ENCODE assay signal across 10 cellular contexts in the genomic region with DNA sequence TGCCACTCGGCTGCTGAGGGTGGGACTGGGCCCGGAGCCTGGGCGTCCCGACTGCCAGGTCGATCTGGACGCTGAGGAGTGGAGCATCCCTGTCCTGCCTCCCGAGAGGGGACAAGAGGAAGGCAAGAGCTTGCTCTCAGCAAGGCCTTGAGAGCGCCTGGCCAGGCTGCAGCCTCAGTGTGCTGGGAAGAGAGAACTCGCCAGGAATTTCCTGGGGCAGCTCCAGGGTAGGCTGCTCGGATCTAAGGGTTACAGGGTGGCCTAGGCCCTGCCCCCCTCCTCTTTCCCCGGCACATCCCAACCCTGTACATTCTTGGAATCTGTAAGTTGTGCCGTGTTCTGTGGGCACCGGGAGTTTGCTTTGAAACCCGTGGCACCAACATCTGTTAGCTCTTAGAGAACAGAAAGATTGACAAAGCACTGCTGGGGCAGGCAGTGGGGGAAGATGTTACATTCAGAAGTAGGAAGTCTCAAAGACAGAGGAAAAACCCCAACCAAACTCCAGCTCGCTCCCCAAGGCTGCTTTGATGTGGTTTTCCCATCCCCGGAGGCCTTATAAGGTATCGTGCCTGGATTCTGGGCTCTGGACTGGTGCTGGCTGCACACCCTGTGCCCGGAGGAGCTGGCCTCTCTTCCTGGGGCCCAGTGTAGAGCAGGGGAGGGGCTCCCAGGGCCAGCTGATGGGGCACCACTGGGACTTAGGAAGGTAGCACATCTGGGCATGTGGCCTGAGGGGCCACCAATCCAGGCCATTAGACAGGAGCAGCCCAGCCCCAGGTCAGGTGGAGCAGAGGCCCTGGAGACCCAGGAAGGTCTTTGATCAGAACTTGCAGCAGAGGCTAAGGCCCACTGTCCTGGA.
DNase-seq lines count a peak whose midpoint lies in the region; ATAC-seq, FAIRE-seq and TF ChIP-seq lines count a peak whose summit lies in the region.
"Had no signal": no experiment of that assay in that cellular context is flagged by ENCODE, and none has a peak within 500 bp of the region (broad histone marks: within the 10 kb centered on the region; RNA-seq: fewer than 3 reads in every experiment).

No MANE protein-coding gene starts in this region.

- DNase-seq in activated naive CD4-positive, alpha-beta T cell (lab: John Stamatoyannopoulos, UW) = no peak
- DNase-seq in epithelial cell of esophagus (ENCODE audit: low read depth) = peak; percentile 13
- DNase-seq in urothelium cell line (ENCODE audit: low spot score) = peak; percentile 74
- DNase-seq: NK-92 treated with Interleukin-12 subunit alpha and Interleukin-12 subunit beta, amount 100 ng/mL, for 24 hours had no signal

- no peak for FAIRE-seq in urothelium cell line (lab: Jason Lieb, UNC)

- H3K4me3 ChIP-seq in epithelial cell of esophagus (ENCODE audit: low read length) (no peak overlapping the region), muscle layer of colon (ENCODE audit: low read depth in 1 of 2, low read length in 2 of 2) (no peak overlapping the region)

- H3K27ac ChIP-seq in muscle layer of colon (ENCODE audit: low read depth, low read length) = peak overlapping the region; percentile 99

- H3K4me1 Mint-ChIP-seq in activated naive CD4-positive, alpha-beta T cell treated with anti-CD3 and anti-CD28 coated beads, Interleukin-2, amount 50 U/mL, for 24 hours = peaks cover 49% of the 10 kb centered on the region

- TF ChIP-seq CTCF in epithelial cell of esophagus (IDR thresholded peaks at IDR 0.05; ENCODE audit: insufficient read depth, low read depth, low read length, missing control alignments) = no peak

- peak overlapping the region; percentile 82 for H3K27ac Mint-ChIP-seq in activated naive CD4-positive, alpha-beta T cell treated with anti-CD3 and anti-CD28 coated beads, Interleukin-2, amount 50 U/mL, for 24 hours

- H3K4me3 Mint-ChIP-seq in activated naive CD4-positive, alpha-beta T cell treated with anti-CD3 and anti-CD28 coated beads, Interleukin-2, amount 50 U/mL, for 24 hours = no peak overlapping the region

- H3K9me3 ChIP-seq in muscle layer of colon (ENCODE audit: low read length) = no peaks in the 10 kb centered on the region
- H3K9me3 ChIP-seq: breast epithelium had no signal

- no peaks in the 10 kb centered on the region for H3K36me3 ChIP-seq in muscle layer of colon (ENCODE audit: insufficient read depth, low read length)
- H3K36me3 ChIP-seq: breast epithelium had no signal

- peak overlapping the region; percentile 62 for H3K9ac ChIP-seq in muscle layer of colon (ENCODE audit: low read length)

- no peaks in the 10 kb centered on the region for H3K36me3 Mint-ChIP-seq in activated naive CD4-positive, alpha-beta T cell treated with anti-CD3 and anti-CD28 coated beads, Interleukin-2, amount 50 U/mL, for 24 hours

- H3K4me1 ChIP-seq in muscle layer of colon (ENCODE audit: insufficient read depth, low read length) = peaks cover 98% of the 10 kb centered on the region

- no peak for ATAC-seq in HG03175 (IDR thresholded peaks at IDR 0.05; ENCODE audit: unreplicated experiment)
- no peak for ATAC-seq in GM21423 (IDR thresholded peaks at IDR 0.05; ENCODE audit: unreplicated experiment)
- ATAC-seq in GM18907 (IDR thresholded peaks at IDR 0.05; ENCODE audit: unreplicated experiment) = no peak

- H3K27me3 Mint-ChIP-seq in activated naive CD4-positive, alpha-beta T cell treated with anti-CD3 and anti-CD28 coated beads, Interleukin-2, amount 50 U/mL, for 24 hours = no peaks in the 10 kb centered on the region

- no peaks in the 10 kb centered on the region for H3K9me3 Mint-ChIP-seq in activated naive CD4-positive, alpha-beta T cell treated with anti-CD3 and anti-CD28 coated beads, Interleukin-2, amount 50 U/mL, for 24 hours

- H3K27me3 ChIP-seq in muscle layer of colon (ENCODE audit: control insufficient read depth in 1 of 2, insufficient read depth in 2 of 2, low read length in 2 of 2) = no peaks in the 10 kb centered on the region
- H3K27me3 ChIP-seq: breast epithelium had no signal

Comparison
In these comparisons a context has a peak if more than half of its experiments do, and no peak if none do; other contexts are left out.
1. DNase-seq: peak in epithelial cell of esophagus (single experiment) and urothelium cell line (single experiment); none in activated naive CD4-positive, alpha-beta T cell (0 of 4).